Comparison of ENCODE assay signal across 7 cellular contexts in the genomic region with DNA sequence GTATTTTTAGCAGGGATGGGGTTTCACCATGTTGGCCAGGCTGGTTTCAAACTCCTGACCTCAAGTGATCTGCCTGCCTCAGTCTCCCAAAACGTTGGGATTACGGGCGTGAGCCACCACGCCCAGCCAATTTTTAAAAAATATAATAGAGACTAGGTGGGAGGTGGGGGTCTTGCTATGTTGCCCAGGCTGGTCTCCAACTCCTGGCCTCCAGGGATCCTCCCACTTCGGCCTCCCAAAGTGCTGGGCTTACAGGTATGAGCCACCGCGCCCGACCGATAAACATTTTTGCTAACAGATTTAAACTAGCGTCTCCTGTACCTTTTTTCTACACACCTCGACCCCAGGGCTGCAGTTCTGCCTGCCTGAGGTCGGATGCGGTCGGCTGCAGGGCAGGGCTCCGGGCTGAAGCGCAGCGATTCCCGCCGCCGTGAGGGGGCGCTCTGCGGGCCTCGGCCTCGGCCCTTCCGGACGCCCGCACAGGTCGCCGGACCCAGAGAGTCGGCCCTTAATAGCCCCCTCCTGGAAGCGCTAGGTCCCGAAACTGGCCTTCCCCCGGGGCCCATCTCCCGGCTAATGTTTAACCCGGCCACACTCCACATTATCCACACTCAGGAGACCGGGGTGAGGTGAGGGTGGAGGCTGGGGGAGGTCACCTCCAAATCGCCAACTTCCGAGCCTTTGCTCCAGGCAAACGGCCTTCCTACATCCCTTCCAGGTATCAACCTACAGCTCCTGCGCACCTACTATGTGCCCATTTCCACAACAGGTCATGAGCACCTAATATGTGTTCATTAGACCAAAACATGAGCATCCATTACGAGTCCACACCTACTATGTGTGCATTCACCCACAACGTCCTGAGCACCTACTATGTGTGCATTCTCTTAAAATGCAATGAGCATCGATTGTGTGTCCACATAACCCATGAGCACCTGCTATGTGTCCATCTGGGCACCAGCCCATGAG. TPM values are rescaled to one million over a fixed set of nuclear protein-coding genes. Genes with fewer than 3 reads are reported as not detected.
DNase-seq lines count a peak whose midpoint lies in the region; ATAC-seq and TF ChIP-seq lines count a peak whose summit lies in the region.

No MANE protein-coding gene starts in this region.

- intact Hi-C loops in upper lobe of right lung (cut with DNase I), result no loop called here

- peak overlapping the region; percentile 64 for H3K27ac Mint-ChIP-seq in activated naive CD8-positive, alpha-beta T cell

- no peaks in the 10 kb centered on the region for H3K9me3 Mint-ChIP-seq in activated naive CD8-positive, alpha-beta T cell (ENCODE audit: low read depth)

- no peaks in the 10 kb centered on the region for H3K36me3 Mint-ChIP-seq in activated naive CD8-positive, alpha-beta T cell

- 14% methylated on average over 34 of the region's 43 CpGs for WGBS in HUES64

- H3K36me3 ChIP-seq in HUES64 (ENCODE audit: insufficient read depth, low read length) (no peaks in the 10 kb centered on the region), upper lobe of right lung (no peaks in the 10 kb centered on the region), MG63 (no peaks in the 10 kb centered on the region)

- TF ChIP-seq CTCF in GM12875 (IDR thresholded peaks at IDR 0.05; ENCODE audit: borderline replicate concordance, insufficient read depth, low read depth, low read length) (peak; percentile 83), upper lobe of right lung (IDR thresholded peaks at IDR 0.05) (peak; percentile 68)

- H3K27me3 Mint-ChIP-seq in activated naive CD8-positive, alpha-beta T cell, result peaks cover 7% of the 10 kb centered on the region

- H3K9ac ChIP-seq in HUES64 (ENCODE audit: low read depth, low read length), result no peak overlapping the region

- H3K4me3 ChIP-seq in GM12875 (ENCODE audit: low read depth, low read length) (no peak overlapping the region), HUES64 (ENCODE audit: low read length) (peak overlapping the region; percentile 12; the same call in 1 of the 2 replicates), upper lobe of right lung (no peak overlapping the region), MG63 (no peak overlapping the region)

- H3K27me3 ChIP-seq in HUES64 (ENCODE audit: insufficient read depth, low read length) (peaks cover 20% of the 10 kb centered on the region), upper lobe of right lung (no peaks in the 10 kb centered on the region), MG63 (no peaks in the 10 kb centered on the region)

- peak overlapping the region; percentile 90 for H3K4me3 Mint-ChIP-seq in activated naive CD8-positive, alpha-beta T cell

- H3K27ac ChIP-seq in HUES64 (ENCODE audit: low read depth, low read length) (no peak overlapping the region), upper lobe of right lung (no peak overlapping the region)

- H3K9me3 ChIP-seq in HUES64 (ENCODE audit: insufficient read depth, low read depth, low read length) (no peaks in the 10 kb centered on the region), upper lobe of right lung (no peaks in the 10 kb centered on the region), MG63 (no peaks in the 10 kb centered on the region)

- ATAC-seq in upper lobe of right lung, result peak; percentile 42

- DNase-seq in kidney tubule cell (ENCODE audit: low spot score) (peak; percentile 95), upper lobe of right lung (peak; percentile 85), MG63 (no peak), EL (no peak)

- H3K4me1 ChIP-seq in HUES64 (ENCODE audit: insufficient read depth, low read length), result peaks cover 19% of the 10 kb centered on the region
- peaks cover 23% of the 10 kb centered on the region for H3K4me1 ChIP-seq in upper lobe of right lung

- H3K4me1 Mint-ChIP-seq in activated naive CD8-positive, alpha-beta T cell (ENCODE audit: low read depth), result peaks cover 17% of the 10 kb centered on the region

RNA-seq across cellular contexts. Expression of a gene that starts 2.0 kb away (rescaled TPM):
- polyA plus RNA-seq in HUES64 (2013, experiment 1 of 2), result 7.1 TPM
- 7.9 TPM for polyA plus RNA-seq in HUES64 (2013, experiment 2 of 2)
- total RNA-seq in upper lobe of right lung, result 34.1 TPM
- total RNA-seq in MG63 (2014; rRNA removed; shearing (Covaris generic); ENCODE audit: low replicate concordance), result 0.22 and 2.1 TPM in 2 replicates

RNA-seq across cellular contexts. Expression of a gene that starts 37.3 kb away (rescaled TPM):
- polyA plus RNA-seq in HUES64 (2013, experiment 1 of 2), result 71.8 TPM
- 66.8 TPM for polyA plus RNA-seq in HUES64 (2013, experiment 2 of 2)
- 41.2 TPM for total RNA-seq in upper lobe of right lung
- total RNA-seq in MG63 (2014; rRNA removed; shearing (Covaris generic); ENCODE audit: low replicate concordance), result 84.1 and 105 TPM in 2 replicates

RNA-seq across cellular contexts. Expression of a gene that starts 41.0 kb away (rescaled TPM):
- polyA plus RNA-seq in HUES64 (2013, experiment 1 of 2), result 23.3 TPM
- 21.4 TPM for polyA plus RNA-seq in HUES64 (2013, experiment 2 of 2)
- 9.6 TPM for total RNA-seq in upper lobe of right lung
- total RNA-seq in MG63 (2014; rRNA removed; shearing (Covaris generic); ENCODE audit: low replicate concordance), result 28.5 and 42.2 TPM in 2 replicates

RNA-seq across cellular contexts. Expression of a gene that starts 57.8 kb away (rescaled TPM):
- 6.1 TPM for polyA plus RNA-seq in HUES64 (2013, experiment 1 of 2)
- 7.2 TPM for polyA plus RNA-seq in HUES64 (2013, experiment 2 of 2)
- total RNA-seq in upper lobe of right lung, result 20.3 TPM
- total RNA-seq in MG63 (2014; rRNA removed; shearing (Covaris generic); ENCODE audit: low replicate concordance), result 55.7 and 68.7 TPM in 2 replicates

Comparison
In these comparisons a context has a peak if more than half of its experiments do, and no peak if none do; other contexts are left out.
1. DNase-seq: peak in kidney tubule cell (single experiment) and upper lobe of right lung (single experiment); none in MG63 (single experiment) and EL (single experiment).
2. RNA of a gene that starts 2.0 kb away (total RNA-seq): 34.1 TPM in upper lobe of right lung (single experiment); 0.22 to 2.1 TPM in MG63; every median in the first group is over 10 times any median in the second.